In genomic region chr1:54944610-54945392, GRCh38 we compare ENCODE assay signal across 1 cellular context.
A peak's percentile ranks its signal among the peaks of the same experiment; 100 is the strongest.
TF ChIP-seq lines count a peak whose summit lies in the region.

No MANE protein-coding gene starts in this region.

TF ChIP-seq in K562, 482 proteins besides CTCF, POLR2A, EP300 and RAD21:
- TF ChIP-seq TSC22D4 (tag; IDR thresholded peaks at IDR 0.05) (no peak), ETV1 (tag; conservative IDR thresholded peaks at IDR 0.05; ENCODE audit: low read depth) (0 out of 2 replicates have a peak, but pooled peaks have one; percentile 11), TAF15 (IDR thresholded peaks at IDR 0.05; ENCODE audit: low read depth, low read length) (no peak), DEAF1 (CRISPR knock-in tag; IDR thresholded peaks at IDR 0.05) (peak; percentile 48; the same call in 1 of the 2 replicates), CC2D1A (IDR thresholded peaks at IDR 0.05) (0 out of 2 replicates have a peak, but pooled peaks have one; percentile 25), ZNF24 (IDR thresholded peaks at IDR 0.05) (peak; percentile 87; the same call in 1 of the 2 replicates), SMC3 (conservative IDR thresholded peaks at IDR 0.05; ENCODE audit: insufficient read depth, low read depth, low read length) (peak; percentile 70), CTCFL (IDR thresholded peaks at IDR 0.05; ENCODE audit: borderline replicate concordance, insufficient read depth, low read depth, low read length, poor library complexity, severe bottlenecking) (peak; percentile 68), HNRNPK (IDR thresholded peaks at IDR 0.05; ENCODE audit: low read depth, low read length, poor library complexity, severe bottlenecking) (no peak)
